In the genomic region with DNA sequence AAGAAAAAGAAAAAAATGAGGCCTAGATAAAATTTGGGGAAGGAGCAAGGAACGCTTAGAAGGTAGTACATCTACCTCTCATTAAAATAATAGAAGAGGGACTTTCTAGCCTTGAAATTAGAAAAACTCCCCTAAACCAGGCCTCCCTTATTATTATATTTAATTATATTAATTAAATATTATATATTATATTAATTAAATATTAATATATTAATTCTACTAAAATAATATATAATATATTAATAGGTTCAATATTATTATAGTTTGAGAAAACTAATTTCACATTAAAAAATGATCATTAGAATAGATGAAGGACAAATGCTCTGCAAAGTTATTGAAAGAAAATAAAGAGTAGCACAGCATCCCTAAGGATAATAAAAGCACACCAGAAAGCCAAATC, we compare ENCODE assay signal across 16 cellular contexts.
DNase-seq lines count a peak whose midpoint lies in the region; ATAC-seq, FAIRE-seq and TF ChIP-seq lines count a peak whose summit lies in the region.
"Had no signal": no experiment of that assay in that cellular context is flagged by ENCODE, and none has a peak within 500 bp of the region (broad histone marks: within the 10 kb centered on the region; RNA-seq: fewer than 3 reads in every experiment).

No MANE protein-coding gene starts in this region.

- peaks cover 4% of the 10 kb centered on the region for H3K36me3 Mint-ChIP-seq in central memory CD8-positive, alpha-beta T cell (ENCODE audit: insufficient read depth)
- H3K36me3 Mint-ChIP-seq: CD14-positive monocyte, IgD-negative memory B cell had no signal

- no peaks in the 10 kb centered on the region for H3K4me1 ChIP-seq in pancreas
- H3K4me1 ChIP-seq: BLaER1 had no signal

- intact Hi-C loops in pancreas (cut with DNase I): no loop called here

- peaks cover 22% of the 10 kb centered on the region for H3K9me3 Mint-ChIP-seq in central memory CD8-positive, alpha-beta T cell

- no peaks in the 10 kb centered on the region for H3K27me3 ChIP-seq in pancreas
- H3K27me3 ChIP-seq: BLaER1 had no signal

- peaks cover 3% of the 10 kb centered on the region for H3K27me3 Mint-ChIP-seq in central memory CD8-positive, alpha-beta T cell
- H3K27me3 Mint-ChIP-seq: IgD-negative memory B cell had no signal

- no peak for ATAC-seq in central memory CD8-positive, alpha-beta T cell (replicated peaks; ENCODE audit: extremely low read depth, poor library complexity, severe bottlenecking)
- ATAC-seq in pancreas (no peak), GM21423 (IDR thresholded peaks at IDR 0.05; ENCODE audit: unreplicated experiment) (no peak)
- ATAC-seq: HepG2 had no signal

- no peak overlapping the region for H3K4me3 Mint-ChIP-seq in central memory CD8-positive, alpha-beta T cell
- H3K4me3 Mint-ChIP-seq: CD14-positive monocyte; CD4-positive, alpha-beta memory T cell; H9 had no signal

- H3K27ac Mint-ChIP-seq in central memory CD8-positive, alpha-beta T cell (ENCODE audit: low read depth): peak overlapping the region; percentile 48
- H3K27ac Mint-ChIP-seq: CD14-positive monocyte, H9, IgD-negative memory B cell had no signal

- FAIRE-seq in RCC 7860 (lab: Jason Lieb, UNC): peak; percentile 20
- FAIRE-seq in pancreas (lab: Jason Lieb, UNC): peak; percentile 41
- FAIRE-seq: H1, HepG2 had no signal

- no peaks in the 10 kb centered on the region for H3K9me3 ChIP-seq in pancreas

- no peaks in the 10 kb centered on the region for H3K36me3 ChIP-seq in pancreas
- H3K36me3 ChIP-seq: BLaER1 had no signal

- no peak overlapping the region for H3K4me3 ChIP-seq in pancreas
- H3K4me3 ChIP-seq: BLaER1 had no signal

- no peaks in the 10 kb centered on the region for H3K4me1 Mint-ChIP-seq in central memory CD8-positive, alpha-beta T cell
- H3K4me1 Mint-ChIP-seq: CD4-positive, alpha-beta memory T cell; H9; IgD-negative memory B cell had no signal

- H3K27ac ChIP-seq in pancreas: no peak overlapping the region
- H3K27ac ChIP-seq: BLaER1 had no signal

- no peak for TF ChIP-seq CTCF in pancreas (IDR thresholded peaks at IDR 0.05)

- WGBS in pancreas, 2 donors: 91 to 97% methylated on average over 1 of the region's 1 CpG

- DNase-seq in RCC 7860 (ENCODE audit: low spot score): no peak
- no peak for DNase-seq in central memory CD8-positive, alpha-beta T cell (ENCODE audit: low spot score in 2 of 2)
- DNase-seq in pancreas: no peak
- DNase-seq in NOMO-1 (lab: John Stamatoyannopoulos, UW; ENCODE audit: unreplicated experiment in 2 of 2): no peak
- DNase-seq in NCI-H146 (lab: John Stamatoyannopoulos, UW): no peak
- DNase-seq: CD4-positive, alpha-beta memory T cell; DMS153; DMS79; GF-D8; H9 had no signal
